In the genomic region with DNA sequence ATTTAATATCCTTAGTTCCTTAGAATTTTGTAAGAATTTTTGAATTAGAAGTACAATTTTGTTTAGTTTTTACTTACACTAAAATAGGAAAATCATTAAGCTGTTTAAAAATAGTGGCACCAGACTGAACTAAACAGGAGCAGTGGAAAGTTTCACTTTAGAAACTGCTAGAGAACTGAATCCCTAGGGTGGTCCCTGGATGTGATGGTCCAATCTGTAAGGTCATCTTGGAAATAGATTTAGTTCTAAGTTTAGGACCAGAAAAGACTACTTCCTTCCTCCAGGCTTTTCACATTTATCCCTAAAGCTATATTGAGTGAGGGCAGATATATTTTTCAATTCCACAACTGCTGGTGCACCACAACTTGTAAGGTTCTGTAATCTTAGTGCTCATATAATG, we compare ENCODE assay signal across 14 cellular contexts.
"Had no signal": no experiment of that assay in that cellular context is flagged by ENCODE, and none has a peak within 500 bp of the region (broad histone marks: within the 10 kb centered on the region; RNA-seq: fewer than 3 reads in every experiment).

No MANE protein-coding gene starts in this region.

- H3K9me3 ChIP-seq: esophagus squamous epithelium, left lung, pancreas, upper lobe of right lung had no signal

- ATAC-seq: activated CD4-positive, CD25-positive, alpha-beta regulatory T cell treated with anti-CD3 and anti-CD28 coated beads, Interleukin-2, amount 50 U/mL, for 24 hours; activated naive CD4-positive, alpha-beta T cell treated with anti-CD3 and anti-CD28 coated beads, Interleukin-2, amount 50 U/mL, for 72 hours; left lung; pancreas; upper lobe of right lung had no signal

- H3K9me3 Mint-ChIP-seq: neural crest cell had no signal

- H3K27ac ChIP-seq: brain microvascular endothelial cell, esophagus squamous epithelium, left lung, pancreas, upper lobe of right lung had no signal

- H3K4me3 Mint-ChIP-seq: neural crest cell had no signal

- H3K4me3 ChIP-seq: esophagus squamous epithelium, left lung, pancreas, upper lobe of right lung had no signal

- H3K36me3 ChIP-seq: brain microvascular endothelial cell, esophagus squamous epithelium, left lung, pancreas, upper lobe of right lung had no signal

- DNase-seq: activated effector memory CD4-positive, alpha-beta T cell treated with anti-CD3 and anti-CD28 coated beads, Interleukin-2, amount 50 U/mL, for 16 hours; activated T-cell treated with anti-CD3 and anti-CD28 coated beads, Interleukin-2, amount 50 U/mL, for 1 hour; amniotic stem cell; brain microvascular endothelial cell; esophagus squamous epithelium; left lung; mesendoderm; pancreas; small intestine; T-helper 2 cell; upper lobe of right lung had no signal

- H3K27ac Mint-ChIP-seq: activated naive CD4-positive, alpha-beta T cell treated with anti-CD3 and anti-CD28 coated beads, Interleukin-2, amount 50 U/mL, for 72 hours had no signal

- H3K27me3 ChIP-seq: brain microvascular endothelial cell, esophagus squamous epithelium, left lung, pancreas, upper lobe of right lung had no signal
